ENCODE assay signal across 1 cellular context in genomic region chr3:172151610-172152293, GRCh38.
TF ChIP-seq lines count a peak whose summit lies in the region.

No MANE protein-coding gene starts in this region.

TF ChIP-seq in HCT116, 20 proteins besides CTCF, POLR2A, EP300 and RAD21:
- TF ChIP-seq POLR2AphosphoS5 (IDR thresholded peaks at IDR 0.05; ENCODE audit: low read depth, low read length) = no peak
- TF ChIP-seq JUND (IDR thresholded peaks at IDR 0.05) = no peak
- TF ChIP-seq YY1 (IDR thresholded peaks at IDR 0.05; ENCODE audit: extremely low read depth, insufficient replicate concordance, low read depth, low read length) = no peak
- TF ChIP-seq, protein P1, sequence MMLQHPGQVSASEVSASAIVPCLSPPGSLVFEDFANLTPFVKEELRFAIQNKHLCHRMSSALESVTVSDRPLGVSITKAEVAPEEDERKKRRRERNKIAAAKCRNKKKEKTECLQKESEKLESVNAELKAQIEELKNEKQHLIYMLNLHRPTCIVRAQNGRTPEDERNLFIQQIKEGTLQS (IDR thresholded peaks at IDR 0.05) = no peak
- no peak for TF ChIP-seq ELF1 (IDR thresholded peaks at IDR 0.05; ENCODE audit: borderline replicate concordance, low read depth)
- no peak for TF ChIP-seq EGR1 (IDR thresholded peaks at IDR 0.05; ENCODE audit: low read depth)
- TF ChIP-seq ZFX (IDR thresholded peaks at IDR 0.05) = no peak
- no peak for TF ChIP-seq TCF7L2 (IDR thresholded peaks at IDR 0.05; ENCODE audit: borderline replicate concordance, extremely low read depth, insufficient read depth, insufficient read length)
